ENCODE assay signal across 1 cellular context in genomic region chr1:21323091-21323490, GRCh38.
TF ChIP-seq lines count a peak whose summit lies in the region.

No MANE protein-coding gene starts in this region.

TF ChIP-seq in GM23338, 12 proteins besides CTCF, POLR2A, EP300 and RAD21 (continued from another document):
- TF ChIP-seq REST (IDR thresholded peaks at IDR 0.05; ENCODE audit: unreplicated experiment) (no peak), CREB1 (CRISPR knock-in tag; IDR thresholded peaks at IDR 0.05; ENCODE audit: low read depth) (no peak), EZH2phosphoT487 (IDR thresholded peaks at IDR 0.05; ENCODE audit: unreplicated experiment) (no peak), EZH2 (IDR thresholded peaks at IDR 0.05; ENCODE audit: low read depth, unreplicated experiment) (no peak), ZNF331 (CRISPR knock-in tag; IDR thresholded peaks at IDR 0.05; ENCODE audit: low read depth) (no peak), ZNF114 (CRISPR knock-in tag; IDR thresholded peaks at IDR 0.05) (no peak), STAT1 (IDR thresholded peaks at IDR 0.05; ENCODE audit: unreplicated experiment) (no peak), JUNB (IDR thresholded peaks at IDR 0.05; ENCODE audit: unreplicated experiment) (no peak), POLR2AphosphoS5 (IDR thresholded peaks at IDR 0.05; ENCODE audit: low read depth) (no peak)
